ENCODE assay signal across 1 cellular context in the genomic region with DNA sequence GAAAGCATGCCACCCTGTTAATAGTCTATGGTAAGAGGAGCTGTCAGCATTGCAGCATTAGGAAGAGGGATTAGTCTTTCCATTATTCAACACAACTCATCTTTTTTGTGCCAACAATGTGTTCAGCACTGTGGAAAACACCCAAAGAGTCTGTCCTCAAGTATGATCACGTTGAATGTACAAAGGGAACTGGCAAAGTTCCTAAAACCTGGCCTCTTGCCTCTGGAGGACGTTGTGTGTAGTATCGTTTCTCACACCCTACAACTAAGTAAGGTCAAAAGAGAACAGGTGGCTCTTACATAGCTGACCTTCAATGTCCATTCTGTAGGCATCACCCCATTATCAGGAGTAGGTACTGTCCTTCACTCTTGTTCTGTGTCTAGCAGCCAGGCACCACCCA.
TF ChIP-seq lines count a peak whose summit lies in the region.

No MANE protein-coding gene starts in this region.

TF ChIP-seq in IMR-90, 13 proteins besides CTCF, POLR2A, EP300 and RAD21 (continued from another document):
- TF ChIP-seq RCOR1 (IDR thresholded peaks at IDR 0.05; ENCODE audit: insufficient replicate concordance, low read length) (no peak), MXI1 (IDR thresholded peaks at IDR 0.05; ENCODE audit: borderline replicate concordance, low read depth, low read length) (no peak), FOS (IDR thresholded peaks at IDR 0.05; ENCODE audit: low read depth, low read length) (no peak), CEBPB (IDR thresholded peaks at IDR 0.05; ENCODE audit: low read depth, low read length) (no peak), MAFK (IDR thresholded peaks at IDR 0.05; ENCODE audit: low read depth, low read length) (no peak)
- TF ChIP-seq, protein P1, sequence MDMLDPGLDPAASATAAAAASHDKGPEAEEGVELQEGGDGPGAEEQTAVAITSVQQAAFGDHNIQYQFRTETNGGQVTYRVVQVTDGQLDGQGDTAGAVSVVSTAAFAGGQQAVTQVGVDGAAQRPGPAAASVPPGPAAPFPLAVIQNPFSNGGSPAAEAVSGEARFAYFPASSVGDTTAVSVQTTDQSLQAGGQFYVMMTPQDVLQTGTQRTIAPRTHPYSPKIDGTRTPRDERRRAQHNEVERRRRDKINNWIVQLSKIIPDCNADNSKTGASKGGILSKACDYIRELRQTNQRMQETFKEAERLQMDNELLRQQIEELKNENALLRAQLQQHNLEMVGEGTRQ (IDR thresholded peaks at IDR 0.05; ENCODE audit: low read depth, low read length): no peak
TF ChIP-seq in IMR-90: peak in this region for 0.
